8 cellular contexts compared by ENCODE assay signal in genomic region chr6:28586273-28586672, GRCh38.
A peak's percentile ranks its signal among the peaks of the same experiment; 100 is the strongest.
DNase-seq lines count a peak whose midpoint lies in the region; ATAC-seq and TF ChIP-seq lines count a peak whose summit lies in the region.

No MANE protein-coding gene starts in this region.

- peaks cover 13% of the 10 kb centered on the region for H3K27me3 Mint-ChIP-seq in WTC11 (ENCODE audit: low read depth)

- WGBS in smooth muscle cell (ENCODE audit: low lambda C conversion rate), result 40% methylated on average over 6 of the region's 6 CpGs

- H3K27ac ChIP-seq in smooth muscle cell (ENCODE audit: low read depth), result peak overlapping the region; percentile 70

- no peak for ATAC-seq in WTC11
- ATAC-seq in GM21367 (IDR thresholded peaks at IDR 0.05; ENCODE audit: unreplicated experiment), result no peak
- ATAC-seq in GM21390 (IDR thresholded peaks at IDR 0.05; ENCODE audit: unreplicated experiment), result no peak

- H3K9me3 ChIP-seq in iPS-18c (ENCODE audit: control insufficient read depth, insufficient read depth, low read length) (no peaks in the 10 kb centered on the region), smooth muscle cell (replicated peaks; ENCODE audit: low read depth) (no peaks in the 10 kb centered on the region)

- H3K9ac ChIP-seq in smooth muscle cell (ENCODE audit: low read depth), result peak overlapping the region; percentile 85

- no peaks in the 10 kb centered on the region for H3K36me3 ChIP-seq in smooth muscle cell (ENCODE audit: low read depth)

- peaks cover 23% of the 10 kb centered on the region for H3F3A ChIP-seq in smooth muscle cell (ENCODE audit: low read depth)

- no peaks in the 10 kb centered on the region for H3K79me2 ChIP-seq in smooth muscle cell (ENCODE audit: low read depth)

- DNase-seq in NCI-H748 (lab: John Stamatoyannopoulos, UW; ENCODE audit: unreplicated experiment) (peak; percentile 41), NCI-H748 treated with DMSO at 0.1 percent for 48 hours (lab: John Stamatoyannopoulos, UW) (no peak), WTC11 (ENCODE audit: low spot score) (no peak), smooth muscle cell (lab: John Stamatoyannopoulos, UW; ENCODE audit: unreplicated experiment) (no peak), NK-92 (lab: John Stamatoyannopoulos, UW; ENCODE audit: unreplicated experiment) (no peak)

- no peak for TF ChIP-seq CTCF in WTC11 (IDR thresholded peaks at IDR 0.05)
- TF ChIP-seq CTCF in smooth muscle cell (IDR thresholded peaks at IDR 0.05; ENCODE audit: borderline replicate concordance, insufficient read depth, poor library complexity, severe bottlenecking), result no peak

- POLR2A ChIA-PET in WTC11 (lab: Charles Lee), result interaction anchor here (1.1 kb wide), 1 partner anchor 63 kb away, joined by 3 read pairs; no protein-coding TSS in a partner anchor

- H3K4me1 Mint-ChIP-seq in WTC11, result peaks cover 41% of the 10 kb centered on the region

- peak overlapping the region; percentile 91 for H3K4me3 Mint-ChIP-seq in WTC11

- peak overlapping the region; percentile 95 for H3K27ac Mint-ChIP-seq in WTC11

- H3K4me3 ChIP-seq in iPS-18c (ENCODE audit: insufficient read depth, low read depth, low read length) (peak overlapping the region; percentile 97), smooth muscle cell (peak overlapping the region; percentile 86)

- CTCF ChIA-PET in WTC11 (lab: Charles Lee), result interaction anchor here (0.5 to 3.2 kb wide), 5 partner anchors 44 to 203 kb away, joined by 3 to 20 read pairs (median 3); no protein-coding TSS in a partner anchor

- no peaks in the 10 kb centered on the region for H3K9me3 Mint-ChIP-seq in WTC11

- no peaks in the 10 kb centered on the region for H3K27me3 ChIP-seq in smooth muscle cell (ENCODE audit: low read depth)

- no peaks in the 10 kb centered on the region for H4K20me1 ChIP-seq in smooth muscle cell (ENCODE audit: low read depth)

- no peaks in the 10 kb centered on the region for H3K36me3 Mint-ChIP-seq in WTC11

- peak overlapping the region; percentile 100 for H3K4me2 ChIP-seq in smooth muscle cell

- peak overlapping the region; percentile 92 for H2AFZ ChIP-seq in smooth muscle cell (ENCODE audit: low read depth)

- H3K4me1 ChIP-seq in smooth muscle cell (ENCODE audit: low read depth), result peaks cover 39% of the 10 kb centered on the region

TF ChIP-seq in WTC11, 78 proteins besides CTCF, POLR2A, EP300 and RAD21:
- peak; percentile 17; the same call in 1 of the 2 replicates for TF ChIP-seq GABPB1 (CRISPR knock-in tag; IDR thresholded peaks at IDR 0.05)
- no peak for TF ChIP-seq ESRRA (CRISPR knock-in tag; IDR thresholded peaks at IDR 0.05; ENCODE audit: borderline replicate concordance)
